ENCODE assay signal across 1 cellular context in the genomic region with DNA sequence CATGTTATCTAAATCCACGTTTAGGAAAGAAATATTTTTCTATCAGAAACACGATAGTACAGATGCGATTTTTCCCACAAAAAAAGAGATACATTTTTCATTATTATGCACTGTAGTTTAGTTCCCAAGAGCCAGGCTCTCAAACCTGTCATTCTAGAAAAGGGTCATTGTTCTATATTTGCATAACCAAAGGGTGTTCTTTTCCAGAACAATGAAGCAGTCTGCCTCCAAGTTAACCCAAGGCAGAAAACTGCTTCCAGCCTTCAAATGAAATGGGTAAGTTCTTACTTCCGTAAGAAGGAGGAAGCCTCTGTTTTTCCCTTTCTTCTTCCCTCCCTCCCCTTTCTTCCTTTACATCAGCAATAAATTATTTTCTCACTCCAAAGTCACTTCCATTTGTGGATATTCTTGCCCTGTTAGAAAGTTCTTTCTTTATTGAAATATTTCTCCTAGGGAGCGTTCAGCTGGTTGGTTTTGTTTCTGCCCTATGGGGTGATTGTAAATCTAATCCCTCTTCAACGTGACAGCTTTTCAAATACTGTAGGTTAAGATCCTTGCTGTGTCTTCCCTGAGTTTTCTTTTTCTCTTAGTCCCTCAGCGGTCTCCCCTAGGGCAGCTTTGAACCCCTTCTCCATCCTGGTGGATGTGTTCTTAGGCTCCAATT.
TF ChIP-seq lines count a peak whose summit lies in the region.

No MANE protein-coding gene starts in this region.

TF ChIP-seq in GM12878, 131 proteins besides CTCF, POLR2A, EP300 and RAD21 (continued from another document):
- TF ChIP-seq, protein P1, sequence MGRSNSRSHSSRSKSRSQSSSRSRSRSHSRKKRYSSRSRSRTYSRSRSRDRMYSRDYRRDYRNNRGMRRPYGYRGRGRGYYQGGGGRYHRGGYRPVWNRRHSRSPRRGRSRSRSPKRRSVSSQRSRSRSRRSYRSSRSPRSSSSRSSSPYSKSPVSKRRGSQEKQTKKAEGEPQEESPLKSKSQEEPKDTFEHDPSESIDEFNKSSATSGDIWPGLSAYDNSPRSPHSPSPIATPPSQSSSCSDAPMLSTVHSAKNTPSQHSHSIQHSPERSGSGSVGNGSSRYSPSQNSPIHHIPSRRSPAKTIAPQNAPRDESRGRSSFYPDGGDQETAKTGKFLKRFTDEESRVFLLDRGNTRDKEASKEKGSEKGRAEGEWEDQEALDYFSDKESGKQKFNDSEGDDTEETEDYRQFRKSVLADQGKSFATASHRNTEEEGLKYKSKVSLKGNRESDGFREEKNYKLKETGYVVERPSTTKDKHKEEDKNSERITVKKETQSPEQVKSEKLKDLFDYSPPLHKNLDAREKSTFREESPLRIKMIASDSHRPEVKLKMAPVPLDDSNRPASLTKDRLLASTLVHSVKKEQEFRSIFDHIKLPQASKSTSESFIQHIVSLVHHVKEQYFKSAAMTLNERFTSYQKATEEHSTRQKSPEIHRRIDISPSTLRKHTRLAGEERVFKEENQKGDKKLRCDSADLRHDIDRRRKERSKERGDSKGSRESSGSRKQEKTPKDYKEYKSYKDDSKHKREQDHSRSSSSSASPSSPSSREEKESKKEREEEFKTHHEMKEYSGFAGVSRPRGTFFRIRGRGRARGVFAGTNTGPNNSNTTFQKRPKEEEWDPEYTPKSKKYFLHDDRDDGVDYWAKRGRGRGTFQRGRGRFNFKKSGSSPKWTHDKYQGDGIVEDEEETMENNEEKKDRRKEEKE (IDR thresholded peaks at IDR 0.05), result no peak
- TF ChIP-seq, protein P2, sequence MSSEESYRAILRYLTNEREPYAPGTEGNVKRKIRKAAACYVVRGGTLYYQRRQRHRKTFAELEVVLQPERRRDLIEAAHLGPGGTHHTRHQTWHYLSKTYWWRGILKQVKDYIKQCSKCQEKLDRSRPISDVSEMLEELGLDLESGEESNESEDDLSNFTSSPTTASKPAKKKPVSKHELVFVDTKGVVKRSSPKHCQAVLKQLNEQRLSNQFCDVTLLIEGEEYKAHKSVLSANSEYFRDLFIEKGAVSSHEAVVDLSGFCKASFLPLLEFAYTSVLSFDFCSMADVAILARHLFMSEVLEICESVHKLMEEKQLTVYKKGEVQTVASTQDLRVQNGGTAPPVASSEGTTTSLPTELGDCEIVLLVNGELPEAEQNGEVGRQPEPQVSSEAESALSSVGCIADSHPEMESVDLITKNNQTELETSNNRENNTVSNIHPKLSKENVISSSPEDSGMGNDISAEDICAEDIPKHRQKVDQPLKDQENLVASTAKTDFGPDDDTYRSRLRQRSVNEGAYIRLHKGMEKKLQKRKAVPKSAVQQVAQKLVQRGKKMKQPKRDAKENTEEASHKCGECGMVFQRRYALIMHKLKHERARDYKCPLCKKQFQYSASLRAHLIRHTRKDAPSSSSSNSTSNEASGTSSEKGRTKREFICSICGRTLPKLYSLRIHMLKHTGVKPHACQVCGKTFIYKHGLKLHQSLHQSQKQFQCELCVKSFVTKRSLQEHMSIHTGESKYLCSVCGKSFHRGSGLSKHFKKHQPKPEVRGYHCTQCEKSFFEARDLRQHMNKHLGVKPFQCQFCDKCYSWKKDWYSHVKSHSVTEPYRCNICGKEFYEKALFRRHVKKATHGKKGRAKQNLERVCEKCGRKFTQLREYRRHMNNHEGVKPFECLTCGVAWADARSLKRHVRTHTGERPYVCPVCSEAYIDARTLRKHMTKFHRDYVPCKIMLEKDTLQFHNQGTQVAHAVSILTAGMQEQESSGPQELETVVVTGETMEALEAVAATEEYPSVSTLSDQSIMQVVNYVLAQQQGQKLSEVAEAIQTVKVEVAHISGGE (CRISPR knock-in tag; IDR thresholded peaks at IDR 0.05), result no peak
- TF ChIP-seq EZH2 (IDR thresholded peaks at IDR 0.05; ENCODE audit: borderline replicate concordance, control insufficient read depth, low read depth, low read length) (no peak), CEBPB (IDR thresholded peaks at IDR 0.05; ENCODE audit: borderline replicate concordance in 1 of 2, low read depth in 2 of 2, low read length in 2 of 2) (no peak), KDM1A (IDR thresholded peaks at IDR 0.05; ENCODE audit: borderline replicate concordance) (no peak)
